Comparison of ENCODE assay signal across 1 cellular context in the genomic region with DNA sequence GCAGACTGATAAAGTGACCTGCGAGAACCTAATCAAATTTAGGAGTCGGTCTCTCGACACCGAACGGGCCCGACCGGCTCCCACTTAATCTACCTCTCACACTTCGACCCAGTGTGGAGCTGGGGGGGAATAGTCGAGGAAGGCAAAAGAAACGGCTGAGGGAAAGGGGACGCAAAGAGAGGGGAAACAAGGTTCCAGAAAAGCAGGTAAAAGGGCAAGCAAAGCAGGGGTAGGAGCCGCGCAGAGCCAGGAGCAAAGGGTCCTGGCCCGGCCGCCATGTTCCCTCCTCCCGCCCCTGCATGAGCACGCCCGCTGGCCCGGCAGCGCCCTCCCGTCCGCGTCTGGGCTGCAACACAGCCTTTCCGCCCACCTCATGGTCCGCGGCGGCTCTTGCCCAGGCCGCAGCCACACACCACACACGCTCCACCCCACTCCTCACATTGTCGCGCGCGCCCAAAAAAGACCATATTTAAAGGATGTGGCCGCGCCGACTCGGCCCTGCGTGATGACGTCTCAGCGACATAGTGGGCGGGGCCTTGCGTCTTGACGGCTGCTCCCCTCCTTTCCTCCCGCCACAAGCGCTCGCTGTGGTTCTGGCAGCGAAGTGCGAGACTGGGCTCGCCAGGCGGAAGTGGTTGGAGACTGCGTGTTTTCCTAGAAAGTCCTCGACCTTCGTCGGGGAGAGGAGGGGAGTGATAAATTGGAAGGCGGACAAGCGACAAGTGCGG.
TF ChIP-seq lines count a peak whose summit lies in the region.

Gene ICE2 (minus strand): TSS at position 510 of the 728 bp plus-strand sequence. CDS start 1,165 bp downstream, outside the sequence.

TF ChIP-seq in HCT116, 20 proteins besides CTCF, POLR2A, EP300 and RAD21 (continued from another document):
- TF ChIP-seq, protein P1, sequence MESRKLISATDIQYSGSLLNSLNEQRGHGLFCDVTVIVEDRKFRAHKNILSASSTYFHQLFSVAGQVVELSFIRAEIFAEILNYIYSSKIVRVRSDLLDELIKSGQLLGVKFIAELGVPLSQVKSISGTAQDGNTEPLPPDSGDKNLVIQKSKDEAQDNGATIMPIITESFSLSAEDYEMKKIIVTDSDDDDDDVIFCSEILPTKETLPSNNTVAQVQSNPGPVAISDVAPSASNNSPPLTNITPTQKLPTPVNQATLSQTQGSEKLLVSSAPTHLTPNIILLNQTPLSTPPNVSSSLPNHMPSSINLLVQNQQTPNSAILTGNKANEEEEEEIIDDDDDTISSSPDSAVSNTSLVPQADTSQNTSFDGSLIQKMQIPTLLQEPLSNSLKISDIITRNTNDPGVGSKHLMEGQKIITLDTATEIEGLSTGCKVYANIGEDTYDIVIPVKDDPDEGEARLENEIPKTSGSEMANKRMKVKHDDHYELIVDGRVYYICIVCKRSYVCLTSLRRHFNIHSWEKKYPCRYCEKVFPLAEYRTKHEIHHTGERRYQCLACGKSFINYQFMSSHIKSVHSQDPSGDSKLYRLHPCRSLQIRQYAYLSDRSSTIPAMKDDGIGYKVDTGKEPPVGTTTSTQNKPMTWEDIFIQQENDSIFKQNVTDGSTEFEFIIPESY (IDR thresholded peaks at IDR 0.05; ENCODE audit: extremely low read depth, insufficient replicate concordance, low read length), result peak; percentile 44
- TF ChIP-seq, protein P2, sequence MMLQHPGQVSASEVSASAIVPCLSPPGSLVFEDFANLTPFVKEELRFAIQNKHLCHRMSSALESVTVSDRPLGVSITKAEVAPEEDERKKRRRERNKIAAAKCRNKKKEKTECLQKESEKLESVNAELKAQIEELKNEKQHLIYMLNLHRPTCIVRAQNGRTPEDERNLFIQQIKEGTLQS (IDR thresholded peaks at IDR 0.05), result no peak
- peak; percentile 69; the same call in 1 of the 2 replicates for TF ChIP-seq SRF (IDR thresholded peaks at IDR 0.05; ENCODE audit: low read depth)
- no peak for TF ChIP-seq JUND (IDR thresholded peaks at IDR 0.05)
- TF ChIP-seq EGR1 (IDR thresholded peaks at IDR 0.05; ENCODE audit: low read depth), result peak; percentile 44; the same call in 1 of the 2 replicates
TF ChIP-seq in HCT116: peak in this region for 11.
